ENCODE assay signal across 9 cellular contexts in the genomic region with DNA sequence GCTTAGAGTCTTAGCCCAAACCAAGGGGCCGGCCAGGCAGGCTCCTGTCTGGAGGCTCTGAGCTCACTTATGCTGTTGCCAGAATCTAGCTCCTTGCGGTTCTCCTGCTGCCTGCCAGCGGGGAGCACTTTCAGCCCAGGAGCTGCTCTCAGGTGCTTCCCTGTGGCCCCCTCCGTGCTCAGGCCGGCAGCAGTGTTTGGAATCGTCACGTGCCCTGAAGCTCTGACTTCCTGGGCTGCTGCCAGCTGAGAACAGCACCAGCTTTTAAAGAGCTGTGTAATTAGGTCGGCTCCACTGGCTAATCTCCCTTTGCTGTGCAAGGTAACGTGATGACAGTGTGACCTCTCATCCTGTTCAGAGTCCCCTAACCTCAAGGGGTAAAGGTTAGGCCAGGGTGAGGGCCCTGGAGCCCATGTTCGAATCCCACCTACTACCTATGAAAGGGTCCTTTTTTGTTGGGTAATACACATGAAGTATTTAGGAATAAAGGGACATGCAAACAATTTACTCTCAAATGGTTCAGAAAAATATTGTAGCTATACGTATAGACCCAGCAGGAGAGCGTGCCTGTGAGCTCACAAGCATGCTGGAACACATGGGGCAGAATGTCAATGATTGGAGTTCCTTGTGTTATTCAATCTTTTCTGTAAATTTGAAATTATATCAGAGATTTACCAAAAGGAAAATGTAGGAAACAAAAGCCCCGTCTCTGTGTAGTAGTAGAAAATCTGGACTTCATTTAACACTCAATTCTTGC. TPM values are rescaled to one million over a fixed set of nuclear protein-coding genes. Genes with fewer than 3 reads are reported as not detected.
A peak's percentile ranks its signal among the peaks of the same experiment; 100 is the strongest.
DNase-seq lines count a peak whose midpoint lies in the region; ATAC-seq and TF ChIP-seq lines count a peak whose summit lies in the region.
"Had no signal": no experiment of that assay in that cellular context is flagged by ENCODE, and none has a peak within 500 bp of the region (broad histone marks: within the 10 kb centered on the region; RNA-seq: fewer than 3 reads in every experiment).

No MANE protein-coding gene starts in this region.

- WGBS in heart left ventricle, 4 donors, result 36 to 56% (median 46%) methylated on average over 8 to 13 of the region's 13 CpGs

- H3K9me3 ChIP-seq in heart left ventricle, result no peaks in the 10 kb centered on the region

- H3K4me3 ChIP-seq in heart left ventricle, result no peak overlapping the region

- DNase-seq in DMS53 treated with DMSO at 0.1 percent for 48 hours (lab: John Stamatoyannopoulos, UW; ENCODE audit: unreplicated experiment) (peak; percentile 90), NCI-H128 (lab: John Stamatoyannopoulos, UW; ENCODE audit: unreplicated experiment) (peak; percentile 67), T-cell (peak in 24 of 34 experiments; percentile 19 to 58 (median 42)), heart left ventricle (peak in 4 of 5 donors; percentile 71 to 89 (median 76)), RKO (ENCODE audit: low spot score) (no peak)
- no peak for DNase-seq in stimulated activated naive CD8-positive, alpha-beta T cell treated with anti-CD3 and anti-CD28 coated beads, Interleukin-15, Interleukin-2, amounts not matched to agents 100 U/mL and 50 U/mL, for 24 hours

- no peaks in the 10 kb centered on the region for H3K27me3 Mint-ChIP-seq in T-cell
- H3K27me3 Mint-ChIP-seq in stimulated activated memory B cell treated with anti-CD40 and anti-IgM and Interleukin-4, amounts not matched to agents 10 μg/mL and 1 μg/mL and 100 μg/mL, for 72 hours, result no peaks in the 10 kb centered on the region
- H3K27me3 Mint-ChIP-seq: central memory CD8-positive, alpha-beta T cell had no signal

- H3K27me3 ChIP-seq in heart left ventricle, result no peaks in the 10 kb centered on the region

- H3K27ac ChIP-seq in heart left ventricle, result peak overlapping the region in 9 of 12 donors; percentile 21 to 65 (median 39)

- peaks cover 0 to 38% (median 17%) of the 10 kb centered on the region in 9 donors for H3K36me3 ChIP-seq in heart left ventricle

- peak overlapping the region; percentile 85 for H3K27ac Mint-ChIP-seq in T-cell
- no peak overlapping the region for H3K27ac Mint-ChIP-seq in stimulated activated memory B cell treated with anti-CD40 and anti-IgM and Interleukin-4, amounts not matched to agents 10 μg/mL and 1 μg/mL and 100 μg/mL, for 72 hours

- peak overlapping the region in 1 of 3 donors; percentile 68 for H3K4me3 Mint-ChIP-seq in T-cell
- H3K4me3 Mint-ChIP-seq in stimulated activated memory B cell treated with anti-CD40 and anti-IgM and Interleukin-4, amounts not matched to agents 10 μg/mL and 1 μg/mL and 100 μg/mL, for 72 hours, result no peak overlapping the region
- H3K4me3 Mint-ChIP-seq: central memory CD8-positive, alpha-beta T cell had no signal

- peaks cover 20% of the 10 kb centered on the region for H3K36me3 Mint-ChIP-seq in T-cell
- peaks cover 39% of the 10 kb centered on the region for H3K36me3 Mint-ChIP-seq in stimulated activated memory B cell treated with anti-CD40 and anti-IgM and Interleukin-4, amounts not matched to agents 10 μg/mL and 1 μg/mL and 100 μg/mL, for 72 hours

- H3K9me3 Mint-ChIP-seq in T-cell, result no peaks in the 10 kb centered on the region
- H3K9me3 Mint-ChIP-seq in stimulated activated memory B cell treated with anti-CD40 and anti-IgM and Interleukin-4, amounts not matched to agents 10 μg/mL and 1 μg/mL and 100 μg/mL, for 72 hours, result no peaks in the 10 kb centered on the region
- H3K9me3 Mint-ChIP-seq: central memory CD8-positive, alpha-beta T cell had no signal

- peak; percentile 68 to 75 (median 72) for ATAC-seq in T-cell (replicated peaks in 1 of 4)
- ATAC-seq in heart left ventricle, result peak; percentile 78 to 90 (median 84)
- peak; percentile 50 for ATAC-seq in stimulated activated naive CD8-positive, alpha-beta T cell treated with anti-CD3 and anti-CD28 coated beads, Interleukin-15, Interleukin-2, amounts not matched to agents 100 U/mL and 50 U/mL, for 24 hours
- no peak for ATAC-seq in GM21576 (IDR thresholded peaks at IDR 0.05; ENCODE audit: unreplicated experiment)
- no peak for ATAC-seq in stimulated activated memory B cell treated with anti-CD40 and anti-IgM and Interleukin-4, amounts not matched to agents 10 μg/mL and 1 μg/mL and 100 μg/mL, for 72 hours

- TF ChIP-seq CTCF in heart left ventricle (IDR thresholded peaks at IDR 0.05), result no peak

- H3K4me1 Mint-ChIP-seq in T-cell, result peaks cover 54 to 65% (median 59%) of the 10 kb centered on the region in 3 donors
- H3K4me1 Mint-ChIP-seq in stimulated activated memory B cell treated with anti-CD40 and anti-IgM and Interleukin-4, amounts not matched to agents 10 μg/mL and 1 μg/mL and 100 μg/mL, for 72 hours, result no peaks in the 10 kb centered on the region

- CTCF ChIA-PET in T-cell (lab: Charles Lee), result interaction anchor here in 1 of 2 donors (0.8 to 2.2 kb wide), 4 partner anchors 11 to 29 kb away, joined by 4 to 7 read pairs (median 5); no protein-coding TSS in a partner anchor

- POLR2A ChIA-PET in T-cell (lab: Charles Lee), result interaction anchor here in 1 of 2 donors (0.5 kb wide), 1 partner anchor 15 kb away, joined by 9 read pairs; no protein-coding TSS in a partner anchor

- intact Hi-C loops in heart left ventricle (cut with DNase I), result no loop called here

- H3K4me1 ChIP-seq in heart left ventricle, result peaks cover 0 to 21% (median 7%) of the 10 kb centered on the region in 12 donors

- no peak for TF ChIP-seq POLR2A in heart left ventricle (IDR thresholded peaks at IDR 0.05)

RNA-seq across cellular contexts. Expression of gene ZNF862, which starts 16.6 kb away (rescaled TPM):
- total RNA-seq in T-cell, result 10 to 100 TPM; 49.3 to 72.0 (median 63.8) TPM
- total RNA-seq in heart left ventricle, result 10 to 100 TPM in 4 of 9 donors, 1 to 10 TPM in 5; 8.0 to 18.1 (median 9.8) TPM
- 1 to 10 TPM; 6.9 TPM for polyA plus RNA-seq in heart left ventricle

RNA-seq across cellular contexts. Expression of gene ATP6V0E2, which starts 19.0 kb away (rescaled TPM):
- total RNA-seq in T-cell (10 to 100 TPM; 48.5 to 79.4 (median 63.9) TPM), heart left ventricle (100 to 1,000 TPM in 4 of 9 donors, 10 to 100 TPM in 5; 55.4 to 137 (median 92.3) TPM)
- polyA plus RNA-seq in heart left ventricle, result 10 to 100 TPM; 39.0 to 80.9 TPM

Comparison
In these comparisons a context has a peak if more than half of its experiments do, and no peak if none do; other contexts are left out.
1. DNase-seq: peak in DMS53 treated with DMSO at 0.1 percent for 48 hours (single experiment), NCI-H128 (single experiment), T-cell (24 of 34) and heart left ventricle (4 of 5); none in stimulated activated naive CD8-positive, alpha-beta T cell treated with anti-CD3 and anti-CD28 coated beads, Interleukin-15, Interleukin-2, amounts not matched to agents 100 U/mL and 50 U/mL, for 24 hours (single experiment) and RKO (single experiment).
2. ATAC-seq: peak in T-cell (4 of 4), heart left ventricle (4 of 4) and stimulated activated naive CD8-positive, alpha-beta T cell treated with anti-CD3 and anti-CD28 coated beads, Interleukin-15, Interleukin-2, amounts not matched to agents 100 U/mL and 50 U/mL, for 24 hours (single experiment); none in GM21576 (single experiment) and stimulated activated memory B cell treated with anti-CD40 and anti-IgM and Interleukin-4, amounts not matched to agents 10 μg/mL and 1 μg/mL and 100 μg/mL, for 72 hours (single experiment).